8 cellular contexts compared by ENCODE assay signal in genomic region chr14:24189059-24189375, GRCh38. TPM values are rescaled to one million over a fixed set of nuclear protein-coding genes. Genes with fewer than 3 reads are reported as not detected.
DNase-seq lines count a peak whose midpoint lies in the region; ATAC-seq and TF ChIP-seq lines count a peak whose summit lies in the region.

No MANE protein-coding gene starts in this region.

- H3K4me3 ChIP-seq in AG04450 (ENCODE audit: low read depth, low read length) (peak overlapping the region; percentile 31; the same call in 1 of the 2 replicates), breast epithelium (peak overlapping the region in 2 of 3 donors; percentile 76 to 79)

- H3K27me3 ChIP-seq in AG04450 (ENCODE audit: control insufficient read depth, insufficient read depth, low read length) (no peaks in the 10 kb centered on the region), breast epithelium (no peaks in the 10 kb centered on the region)

- TF ChIP-seq POLR2A in breast epithelium (IDR thresholded peaks at IDR 0.05) (no peak), erythroblast (IDR thresholded peaks at IDR 0.05; ENCODE audit: low read length) (no peak)

- no peaks in the 10 kb centered on the region for H3K27me3 Mint-ChIP-seq in IgD-negative memory B cell
- H3K27me3 Mint-ChIP-seq in naive thymus-derived CD8-positive, alpha-beta T cell: peaks cover 0 to 2% (median 0%) of the 10 kb centered on the region in 5 donors

- peaks cover 1% of the 10 kb centered on the region for H3K36me3 Mint-ChIP-seq in IgD-negative memory B cell
- peaks cover 0 to 31% (median 10%) of the 10 kb centered on the region in 3 donors for H3K36me3 Mint-ChIP-seq in naive thymus-derived CD8-positive, alpha-beta T cell

- peak overlapping the region; percentile 88 to 99 (median 95) for H3K27ac Mint-ChIP-seq in IgD-negative memory B cell
- H3K27ac Mint-ChIP-seq in naive thymus-derived CD8-positive, alpha-beta T cell: peak overlapping the region; percentile 83 to 97 (median 94)

- TF ChIP-seq CTCF in AG04450 (IDR thresholded peaks at IDR 0.05; ENCODE audit: low read depth, low read length) (no peak), breast epithelium (IDR thresholded peaks at IDR 0.05) (no peak)

- peaks cover 5% of the 10 kb centered on the region for H3K36me3 ChIP-seq in breast epithelium

- H3K9me3 ChIP-seq in AG04450 (ENCODE audit: control insufficient read depth, insufficient read depth, low read length) (no peaks in the 10 kb centered on the region; the same call in 1 of the 2 replicates), breast epithelium (no peaks in the 10 kb centered on the region)

- DNase-seq in AG04450 (ENCODE audit: low read depth, low spot score) (no peak), breast epithelium (ENCODE audit: low spot score in 2 of 2) (no peak), cerebellum (ENCODE audit: low spot score) (no peak), erythroblast (lab: John Stamatoyannopoulos, UW) (no peak), NCI-H1694 treated with DMSO at 0.1 percent for 48 hours (lab: John Stamatoyannopoulos, UW) (no peak), dermis blood vessel endothelial cell (no peak)
- no peak for DNase-seq in naive thymus-derived CD8-positive, alpha-beta T cell

- H3K27ac ChIP-seq in AG04450 (ENCODE audit: low read depth, low read length): peak overlapping the region; percentile 47
- peak overlapping the region in 1 of 2 donors; percentile 63 for H3K27ac ChIP-seq in breast epithelium

- no peaks in the 10 kb centered on the region for H3K9me3 Mint-ChIP-seq in IgD-negative memory B cell
- H3K9me3 Mint-ChIP-seq in naive thymus-derived CD8-positive, alpha-beta T cell: no peaks in the 10 kb centered on the region

- POLR2A ChIA-PET in AG04450 (lab: Yijun Ruan, JAX): interaction anchor here (1.1 to 1.5 kb wide), 2 partner anchors 9 to 25 kb away, joined by 4 to 9 read pairs; partner anchors contain the start of gene CHMP4A
- POLR2A ChIA-PET in naive thymus-derived CD8-positive, alpha-beta T cell (lab: Charles Lee): interaction anchor here (0.6 to 4.8 kb wide), 22 partner anchors 9 to 1170 kb away, joined by 3 to 36 read pairs (median 5); partner anchors contain the start of genes CARMIL3, CBLN3, CHMP4A and DCAF11

- intact Hi-C loops in breast epithelium (cut with DNase I; ENCODE audit: low total_unique reads): no loop called here

- peaks cover 0 to 8% of the 10 kb centered on the region in 2 donors for H3K4me1 ChIP-seq in breast epithelium

- H3K4me3 Mint-ChIP-seq in IgD-negative memory B cell: peak overlapping the region; percentile 90 to 100 (median 96)
- H3K4me3 Mint-ChIP-seq in naive thymus-derived CD8-positive, alpha-beta T cell: peak overlapping the region; percentile 80 to 95 (median 90)

- ATAC-seq in naive thymus-derived CD8-positive, alpha-beta T cell: no peak

- peaks cover 18 to 19% (median 18%) of the 10 kb centered on the region in 3 donors for H3K4me1 Mint-ChIP-seq in IgD-negative memory B cell
- peaks cover 16 to 63% (median 47%) of the 10 kb centered on the region in 4 donors for H3K4me1 Mint-ChIP-seq in naive thymus-derived CD8-positive, alpha-beta T cell

- CTCF ChIA-PET in AG04450 (lab: Charles Lee): interaction anchor here (0.6 to 2.7 kb wide), 3 partner anchors 28 to 80 kb away, joined by 3 to 10 read pairs (median 3); partner anchors contain the start of gene IRF9

RNA-seq across cellular contexts. Expression of gene IPO4, which starts 0.4 kb away (rescaled TPM):
- polyA plus RNA-seq in AG04450 (2011; rRNA removed): 15.2 and 20.9 TPM in 2 replicates
- 32.0 and 33.0 TPM in 2 replicates for polyA minus RNA-seq in AG04450 (2011; rRNA and poly(A)+ RNA removed)
- 15.8 TPM for polyA plus RNA-seq in IgD-negative memory B cell
- total RNA-seq in breast epithelium: 10 to 100 TPM; 17.0 to 41.6 (median 21.7) TPM
- total RNA-seq in naive thymus-derived CD8-positive, alpha-beta T cell: 10 to 100 TPM; 24.4 to 24.8 TPM
- 10 to 100 TPM; 20.2 to 27.5 (median 21.1) TPM for polyA plus RNA-seq in naive thymus-derived CD8-positive, alpha-beta T cell
- total RNA-seq in cerebellum: 14.5 TPM
- total RNA-seq in dermis blood vessel endothelial cell: 28.8 and 60.6 TPM in 2 replicates

RNA-seq across cellular contexts. Expression of gene TM9SF1, which starts 6.2 kb away (rescaled TPM):
- 41.7 and 44.9 TPM in 2 replicates for polyA plus RNA-seq in AG04450 (2011; rRNA removed)
- 26.7 and 37.6 TPM in 2 replicates for polyA minus RNA-seq in AG04450 (2011; rRNA and poly(A)+ RNA removed)
- polyA plus RNA-seq in IgD-negative memory B cell: 25.1 TPM
- total RNA-seq in breast epithelium: 10 to 100 TPM; 52.3 to 75.7 (median 71.1) TPM
- 10 to 100 TPM; 19.4 to 22.1 TPM for total RNA-seq in naive thymus-derived CD8-positive, alpha-beta T cell
- 10 to 100 TPM; 23.1 to 29.8 (median 29.1) TPM for polyA plus RNA-seq in naive thymus-derived CD8-positive, alpha-beta T cell
- total RNA-seq in cerebellum: 18.9 TPM
- total RNA-seq in dermis blood vessel endothelial cell: 63.5 and 82.5 TPM in 2 replicates

RNA-seq across cellular contexts. Expression of gene TSSK4, which starts 16.5 kb away (rescaled TPM):
- polyA plus RNA-seq in AG04450 (2011; rRNA removed) (not detected in 2 replicates), IgD-negative memory B cell (0.84 TPM)
- polyA minus RNA-seq in AG04450 (2011; rRNA and poly(A)+ RNA removed): 0.22 and 0.37 TPM in 2 replicates
- total RNA-seq in breast epithelium (1 to 10 TPM in 1 of 3 donors, not detected in 2; 1.3 TPM), cerebellum (0.27 TPM), dermis blood vessel endothelial cell (not detected in 2 replicates)
- 1 to 10 TPM in 1 of 2 experiments, under 1 TPM in 1; 0.30 to 1.1 TPM for total RNA-seq in naive thymus-derived CD8-positive, alpha-beta T cell
- polyA plus RNA-seq in naive thymus-derived CD8-positive, alpha-beta T cell: under 1 TPM; 0.79 to 0.95 (median 0.87) TPM

RNA-seq across cellular contexts. Expression of gene REC8, which starts 17.1 kb away (rescaled TPM):
- polyA plus RNA-seq in AG04450 (2011; rRNA removed) (1.5 and 2.5 TPM in 2 replicates), IgD-negative memory B cell (12.5 TPM)
- 3.3 and 3.8 TPM in 2 replicates for polyA minus RNA-seq in AG04450 (2011; rRNA and poly(A)+ RNA removed)
- total RNA-seq in breast epithelium (10 to 100 TPM in 1 of 3 donors, 1 to 10 TPM in 2; 2.9 to 10.2 (median 6.6) TPM), cerebellum (37.9 TPM), dermis blood vessel endothelial cell (2.7 and 4.2 TPM in 2 replicates)
- 10 to 100 TPM; 33.7 to 39.2 TPM for total RNA-seq in naive thymus-derived CD8-positive, alpha-beta T cell
- polyA plus RNA-seq in naive thymus-derived CD8-positive, alpha-beta T cell: 10 to 100 TPM; 11.1 to 11.6 (median 11.2) TPM

RNA-seq across cellular contexts. Expression of gene CHMP4A, which starts 24.3 kb away (rescaled TPM):
- polyA plus RNA-seq in AG04450 (2011; rRNA removed): 48.0 and 55.7 TPM in 2 replicates
- 7.6 and 10.6 TPM in 2 replicates for polyA minus RNA-seq in AG04450 (2011; rRNA and poly(A)+ RNA removed)
- polyA plus RNA-seq in IgD-negative memory B cell: 170 TPM
- total RNA-seq in breast epithelium: 10 to 100 TPM; 66.5 to 88.8 (median 85.0) TPM
- total RNA-seq in naive thymus-derived CD8-positive, alpha-beta T cell: 100 to 1,000 TPM in 1 of 2 experiments, 10 to 100 TPM in 1; 99.4 to 107 TPM
- 100 to 1,000 TPM; 133 to 144 (median 143) TPM for polyA plus RNA-seq in naive thymus-derived CD8-positive, alpha-beta T cell
- total RNA-seq in cerebellum: 26.9 TPM
- 36.8 and 39.3 TPM in 2 replicates for total RNA-seq in dermis blood vessel endothelial cell
